1 cellular context compared by ENCODE assay signal in the genomic region with DNA sequence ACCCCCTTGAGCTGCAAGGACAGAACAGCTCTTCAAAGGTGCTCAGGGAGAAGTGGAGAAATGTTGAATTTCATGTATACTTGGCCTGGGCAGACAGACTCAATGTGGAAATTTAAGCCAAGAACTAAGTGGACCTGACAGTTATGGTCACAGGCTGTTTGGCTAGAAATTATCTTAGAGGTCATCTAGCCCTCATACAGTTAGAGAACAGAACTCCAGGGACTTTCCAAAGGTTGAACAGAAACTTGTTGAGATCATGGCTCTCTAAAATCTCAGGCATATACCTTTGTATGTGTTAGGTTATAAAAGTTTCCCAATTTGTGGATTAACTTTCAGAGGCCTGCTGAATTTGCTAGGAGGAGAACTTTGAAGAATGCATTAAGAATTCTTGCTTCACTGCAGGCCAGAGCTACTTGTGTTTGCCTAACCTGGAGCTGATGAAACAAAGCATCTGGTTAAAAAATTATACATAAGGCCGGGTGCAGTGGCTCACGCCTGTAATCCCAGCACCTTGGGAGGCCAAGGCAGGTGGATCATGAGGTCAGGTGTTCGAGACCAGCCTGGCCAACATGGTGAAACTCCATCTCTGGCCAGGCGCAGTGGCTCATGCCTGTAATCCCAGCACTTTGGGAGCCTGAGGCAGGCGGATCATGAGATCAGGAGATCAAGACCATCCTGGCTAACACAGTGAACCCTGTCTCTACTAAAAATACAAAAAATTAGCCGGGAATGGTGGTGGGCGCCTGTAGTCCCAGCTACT.
TF ChIP-seq lines count a peak whose summit lies in the region.

No MANE protein-coding gene starts in this region.

TF ChIP-seq in GM12878, 131 proteins besides CTCF, POLR2A, EP300 and RAD21:
- peak; percentile 16; the same call in 1 of the 2 replicates for TF ChIP-seq RUNX3 (IDR thresholded peaks at IDR 0.05; ENCODE audit: low read length)
- TF ChIP-seq IKZF1 (conservative IDR thresholded peaks at IDR 0.05) = peak; percentile 41; the same call in 1 of the 2 replicates
- TF ChIP-seq NR2F1 (conservative IDR thresholded peaks at IDR 0.05) = 0 out of 2 replicates have a peak, but pooled peaks have one; percentile 3
